ENCODE assay signal across 9 cellular contexts in genomic region chr1:82775402-82776000, GRCh38.
A peak's percentile ranks its signal among the peaks of the same experiment; 100 is the strongest.
DNase-seq lines count a peak whose midpoint lies in the region; ATAC-seq, FAIRE-seq and TF ChIP-seq lines count a peak whose summit lies in the region.
"Had no signal": no experiment of that assay in that cellular context is flagged by ENCODE, and none has a peak within 500 bp of the region (broad histone marks: within the 10 kb centered on the region; RNA-seq: fewer than 3 reads in every experiment).

No MANE protein-coding gene starts in this region.

- no peak for FAIRE-seq in GM19239 (lab: Jason Lieb, UNC)

- no peaks in the 10 kb centered on the region for H3K4me1 ChIP-seq in left lung
- H3K4me1 ChIP-seq: parathyroid adenoma had no signal

- H3K4me3 ChIP-seq in GM12864 (ENCODE audit: low read depth, low read length) (no peak overlapping the region), left lung (no peak overlapping the region)

- no peak overlapping the region for H3K27ac ChIP-seq in left lung
- H3K27ac ChIP-seq: parathyroid adenoma had no signal

- intact Hi-C loops in left lung (cut with DNase I) = no loop called here

- H3K27me3 ChIP-seq in left lung = no peaks in the 10 kb centered on the region

- peak; percentile 59 for TF ChIP-seq CTCF in GM12864 (IDR thresholded peaks at IDR 0.05; ENCODE audit: low read depth, low read length, missing control alignments)
- peak in 1 of 2 donors; percentile 24 for TF ChIP-seq CTCF in left lung (IDR thresholded peaks at IDR 0.05)

- H3K9me3 ChIP-seq in left lung = peaks cover 0 to 16% of the 10 kb centered on the region in 2 donors

- ATAC-seq in left lung (peak; percentile 35), HG02870 (IDR thresholded peaks at IDR 0.05; ENCODE audit: unreplicated experiment) (no peak)

- peak; percentile 0 for DNase-seq in GM12864 (ENCODE audit: low read depth)
- DNase-seq in NCI-H2029 treated with DMSO at 0.1 percent for 48 hours (lab: John Stamatoyannopoulos, UW) = peak; percentile 52
- peak in 32 of 58 donors; percentile 1 to 66 (median 16) for DNase-seq in anterior cingulate cortex (lab: John Stamatoyannopoulos, UW)
- peak in 1 of 2 donors; percentile 62 for DNase-seq in left lung
- DNase-seq in GM19239 (ENCODE audit: insufficient read length, low spot score) = no peak
- DNase-seq in mucosa of gallbladder (ENCODE audit: low spot score) = no peak
- DNase-seq in NCI-H446 (lab: John Stamatoyannopoulos, UW) = no peak

- no peaks in the 10 kb centered on the region for H3K36me3 ChIP-seq in left lung

Comparison
In these comparisons a context has a peak if more than half of its experiments do, and no peak if none do; other contexts are left out.
1. DNase-seq: peak in GM12864 (single experiment), NCI-H2029 treated with DMSO at 0.1 percent for 48 hours (single experiment) and anterior cingulate cortex (32 of 58); none in GM19239 (single experiment), mucosa of gallbladder (single experiment) and NCI-H446 (0 of 2).